ENCODE assay signal across 12 cellular contexts in the genomic region with DNA sequence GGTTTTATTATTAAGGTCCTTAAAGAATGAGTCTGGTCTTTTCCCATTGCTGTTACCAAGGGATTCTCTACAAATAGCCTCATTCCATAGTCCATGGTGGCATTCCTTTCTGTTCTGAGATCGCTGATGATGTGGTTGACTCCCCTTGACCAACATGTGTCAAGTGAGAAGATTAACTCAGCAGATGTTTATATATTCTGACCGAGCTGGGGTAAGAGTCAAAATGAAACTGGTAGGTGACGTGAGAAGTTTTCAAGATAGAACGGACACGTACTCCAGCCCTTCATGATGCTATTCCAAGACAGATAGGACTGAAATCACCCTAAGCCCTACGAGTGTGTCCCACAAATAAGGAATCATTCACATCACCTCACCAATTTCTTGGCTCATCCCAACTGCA.
DNase-seq lines count a peak whose midpoint lies in the region; ATAC-seq lines count a peak whose summit lies in the region.
"Had no signal": no experiment of that assay in that cellular context is flagged by ENCODE, and none has a peak within 500 bp of the region (broad histone marks: within the 10 kb centered on the region; RNA-seq: fewer than 3 reads in every experiment).

No MANE protein-coding gene starts in this region.

- DNase-seq in NCI-H2081 (lab: John Stamatoyannopoulos, UW) (no peak), NAMALWA (ENCODE audit: low spot score) (no peak), head of caudate nucleus (no peak)
- DNase-seq in activated CD4-positive, alpha-beta memory T cell treated with anti-CD3 and anti-CD28 coated beads, Interleukin-2, amount 10 ng/mL, durations not matched to agents 7 days and 5 days = no peak
- DNase-seq: activated T-cell treated with anti-CD3 and anti-CD28 coated beads, Interleukin-2, amount 50 U/mL, for 72 hours; NCI-H187 treated with DMSO at 0.1 percent for 48 hours; stimulated activated CD4-positive, alpha-beta T cell treated with anti-CD3 and anti-CD28 coated beads, Interleukin-2, amount 100 ng/mL, for 24 hours had no signal

- no peaks in the 10 kb centered on the region for H3K9me3 Mint-ChIP-seq in activated CD4-positive, alpha-beta memory T cell treated with anti-CD3 and anti-CD28 coated beads, Interleukin-2, amount 10 ng/mL, durations not matched to agents 7 days and 5 days
- H3K9me3 Mint-ChIP-seq: activated T-cell treated with anti-CD3 and anti-CD28 coated beads, Interleukin-2, amount 50 U/mL, for 72 hours had no signal

- intact Hi-C loops in head of caudate nucleus (cut with DNase I) = no loop called here

- H3K4me1 Mint-ChIP-seq in activated CD4-positive, alpha-beta memory T cell treated with anti-CD3 and anti-CD28 coated beads, Interleukin-2, amount 10 ng/mL, durations not matched to agents 7 days and 5 days = peaks cover 5% of the 10 kb centered on the region

- CTCF ChIA-PET in activated CD4-positive, alpha-beta memory T cell treated with anti-CD3 and anti-CD28 coated beads, Interleukin-2, amount 10 ng/mL, durations not matched to agents 7 days and 5 days (lab: Charles Lee) = no interaction called here

- peak; percentile 99 for ATAC-seq in GM18502 (IDR thresholded peaks at IDR 0.05; ENCODE audit: poor library complexity, unreplicated experiment)
- ATAC-seq in GM19455 (IDR thresholded peaks at IDR 0.05; ENCODE audit: unreplicated experiment) = peak; percentile 96
- ATAC-seq in HG02870 (IDR thresholded peaks at IDR 0.05; ENCODE audit: unreplicated experiment) = peak; percentile 97
- peak; percentile 95 for ATAC-seq in HG03521 (IDR thresholded peaks at IDR 0.05; ENCODE audit: unreplicated experiment)
- ATAC-seq: Panc1 had no signal

- POLR2A ChIA-PET in activated CD4-positive, alpha-beta memory T cell treated with anti-CD3 and anti-CD28 coated beads, Interleukin-2, amount 10 ng/mL, durations not matched to agents 7 days and 5 days (lab: Charles Lee) = no interaction called here

- H3K27ac Mint-ChIP-seq in activated CD4-positive, alpha-beta memory T cell treated with anti-CD3 and anti-CD28 coated beads, Interleukin-2, amount 10 ng/mL, durations not matched to agents 7 days and 5 days = no peak overlapping the region
- H3K27ac Mint-ChIP-seq: activated T-cell treated with anti-CD3 and anti-CD28 coated beads, Interleukin-2, amount 50 U/mL, for 72 hours had no signal

- no peak overlapping the region for H3K4me3 Mint-ChIP-seq in activated CD4-positive, alpha-beta memory T cell treated with anti-CD3 and anti-CD28 coated beads, Interleukin-2, amount 10 ng/mL, durations not matched to agents 7 days and 5 days
- H3K4me3 Mint-ChIP-seq: activated T-cell treated with anti-CD3 and anti-CD28 coated beads, Interleukin-2, amount 50 U/mL, for 72 hours had no signal

- H3K36me3 Mint-ChIP-seq in activated CD4-positive, alpha-beta memory T cell treated with anti-CD3 and anti-CD28 coated beads, Interleukin-2, amount 10 ng/mL, durations not matched to agents 7 days and 5 days (ENCODE audit: low read depth) = no peaks in the 10 kb centered on the region

- peaks cover 7% of the 10 kb centered on the region for H3K27me3 Mint-ChIP-seq in activated CD4-positive, alpha-beta memory T cell treated with anti-CD3 and anti-CD28 coated beads, Interleukin-2, amount 10 ng/mL, durations not matched to agents 7 days and 5 days
